1 cellular context compared by ENCODE assay signal in the genomic region with DNA sequence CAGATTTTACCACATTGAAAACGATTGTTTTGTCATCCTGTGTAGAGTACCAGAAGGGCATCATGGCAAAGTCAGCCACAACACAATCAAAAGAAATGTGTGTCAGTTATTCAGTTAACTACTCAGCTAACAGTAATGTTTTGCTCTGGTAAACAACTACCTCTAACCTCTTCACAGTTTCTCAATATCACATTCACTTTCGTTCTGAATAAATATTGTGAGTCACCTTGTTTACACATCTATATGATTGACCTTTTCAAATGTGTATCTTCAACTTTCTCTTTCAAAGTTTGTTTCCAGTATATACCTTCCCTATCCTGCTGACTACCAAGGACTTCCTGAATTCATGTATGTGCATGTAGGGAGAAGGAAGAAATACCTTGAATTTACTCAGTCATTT.
TF ChIP-seq lines count a peak whose summit lies in the region.

No MANE protein-coding gene starts in this region.

TF ChIP-seq in HepG2, 621 proteins besides CTCF, POLR2A, EP300 and RAD21 (continued from another document):
- TF ChIP-seq FOXP1 (IDR thresholded peaks at IDR 0.05), result no peak; the same call in 1 of the 2 replicates
- 0 out of 2 replicates have a peak, but pooled peaks have one; percentile 17 for TF ChIP-seq FOXP1 (CRISPR knock-in tag; IDR thresholded peaks at IDR 0.05)
- TF ChIP-seq ADNP (CRISPR knock-in tag; IDR thresholded peaks at IDR 0.05), result no peak
- no peak for TF ChIP-seq NFE2 (CRISPR knock-in tag; IDR thresholded peaks at IDR 0.05)
- TF ChIP-seq ZNF224 (CRISPR knock-in tag; IDR thresholded peaks at IDR 0.05), result no peak
- TF ChIP-seq, protein P1, sequence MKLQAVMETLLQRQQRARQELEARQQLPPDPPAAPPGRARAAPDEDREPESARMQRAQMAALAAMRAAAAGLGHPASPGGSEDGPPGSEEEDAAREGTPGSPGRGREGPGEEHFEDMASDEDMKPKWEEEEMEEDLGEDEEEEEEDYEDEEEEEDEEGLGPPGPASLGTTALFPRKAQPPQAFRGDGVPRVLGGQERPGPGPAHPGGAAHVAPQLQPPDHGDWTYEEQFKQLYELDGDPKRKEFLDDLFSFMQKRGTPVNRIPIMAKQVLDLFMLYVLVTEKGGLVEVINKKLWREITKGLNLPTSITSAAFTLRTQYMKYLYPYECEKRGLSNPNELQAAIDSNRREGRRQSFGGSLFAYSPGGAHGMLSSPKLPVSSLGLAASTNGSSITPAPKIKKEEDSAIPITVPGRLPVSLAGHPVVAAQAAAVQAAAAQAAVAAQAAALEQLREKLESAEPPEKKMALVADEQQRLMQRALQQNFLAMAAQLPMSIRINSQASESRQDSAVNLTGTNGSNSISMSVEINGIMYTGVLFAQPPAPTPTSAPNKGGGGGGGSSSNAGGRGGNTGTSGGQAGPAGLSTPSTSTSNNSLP (IDR thresholded peaks at IDR 0.05; ENCODE audit: low read depth, low read length), result peak; percentile 77
- no peak for TF ChIP-seq PAF1 (CRISPR knock-in tag; IDR thresholded peaks at IDR 0.05)
- TF ChIP-seq CEBPB (IDR thresholded peaks at IDR 0.05; ENCODE audit: borderline replicate concordance, low read depth, low read length), result 0 out of 2 replicates have a peak, but pooled peaks have one; percentile 2
- TF ChIP-seq, protein P2, sequence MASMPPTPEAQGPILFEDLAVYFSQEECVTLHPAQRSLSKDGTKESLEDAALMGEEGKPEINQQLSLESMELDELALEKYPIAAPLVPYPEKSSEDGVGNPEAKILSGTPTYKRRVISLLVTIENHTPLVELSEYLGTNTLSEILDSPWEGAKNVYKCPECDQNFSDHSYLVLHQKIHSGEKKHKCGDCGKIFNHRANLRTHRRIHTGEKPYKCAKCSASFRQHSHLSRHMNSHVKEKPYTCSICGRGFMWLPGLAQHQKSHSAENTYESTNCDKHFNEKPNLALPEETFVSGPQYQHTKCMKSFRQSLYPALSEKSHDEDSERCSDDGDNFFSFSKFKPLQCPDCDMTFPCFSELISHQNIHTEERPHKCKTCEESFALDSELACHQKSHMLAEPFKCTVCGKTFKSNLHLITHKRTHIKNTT (CRISPR knock-in tag; IDR thresholded peaks at IDR 0.05), result no peak
- TF ChIP-seq, protein P3, sequence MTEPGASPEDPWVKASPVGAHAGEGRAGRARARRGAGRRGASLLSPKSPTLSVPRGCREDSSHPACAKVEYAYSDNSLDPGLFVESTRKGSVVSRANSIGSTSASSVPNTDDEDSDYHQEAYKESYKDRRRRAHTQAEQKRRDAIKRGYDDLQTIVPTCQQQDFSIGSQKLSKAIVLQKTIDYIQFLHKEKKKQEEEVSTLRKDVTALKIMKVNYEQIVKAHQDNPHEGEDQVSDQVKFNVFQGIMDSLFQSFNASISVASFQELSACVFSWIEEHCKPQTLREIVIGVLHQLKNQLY (CRISPR knock-in tag; IDR thresholded peaks at IDR 0.05), result no peak
- peak; percentile 75 for TF ChIP-seq FOXA3 (CRISPR knock-in tag; IDR thresholded peaks at IDR 0.05)
- TF ChIP-seq TBX3 (IDR thresholded peaks at IDR 0.05; ENCODE audit: borderline replicate concordance), result 0 out of 2 replicates have a peak, but pooled peaks have one; percentile 21
- TF ChIP-seq ZNF3 (CRISPR knock-in tag; IDR thresholded peaks at IDR 0.05), result peak; percentile 97
- TF ChIP-seq, protein P4, sequence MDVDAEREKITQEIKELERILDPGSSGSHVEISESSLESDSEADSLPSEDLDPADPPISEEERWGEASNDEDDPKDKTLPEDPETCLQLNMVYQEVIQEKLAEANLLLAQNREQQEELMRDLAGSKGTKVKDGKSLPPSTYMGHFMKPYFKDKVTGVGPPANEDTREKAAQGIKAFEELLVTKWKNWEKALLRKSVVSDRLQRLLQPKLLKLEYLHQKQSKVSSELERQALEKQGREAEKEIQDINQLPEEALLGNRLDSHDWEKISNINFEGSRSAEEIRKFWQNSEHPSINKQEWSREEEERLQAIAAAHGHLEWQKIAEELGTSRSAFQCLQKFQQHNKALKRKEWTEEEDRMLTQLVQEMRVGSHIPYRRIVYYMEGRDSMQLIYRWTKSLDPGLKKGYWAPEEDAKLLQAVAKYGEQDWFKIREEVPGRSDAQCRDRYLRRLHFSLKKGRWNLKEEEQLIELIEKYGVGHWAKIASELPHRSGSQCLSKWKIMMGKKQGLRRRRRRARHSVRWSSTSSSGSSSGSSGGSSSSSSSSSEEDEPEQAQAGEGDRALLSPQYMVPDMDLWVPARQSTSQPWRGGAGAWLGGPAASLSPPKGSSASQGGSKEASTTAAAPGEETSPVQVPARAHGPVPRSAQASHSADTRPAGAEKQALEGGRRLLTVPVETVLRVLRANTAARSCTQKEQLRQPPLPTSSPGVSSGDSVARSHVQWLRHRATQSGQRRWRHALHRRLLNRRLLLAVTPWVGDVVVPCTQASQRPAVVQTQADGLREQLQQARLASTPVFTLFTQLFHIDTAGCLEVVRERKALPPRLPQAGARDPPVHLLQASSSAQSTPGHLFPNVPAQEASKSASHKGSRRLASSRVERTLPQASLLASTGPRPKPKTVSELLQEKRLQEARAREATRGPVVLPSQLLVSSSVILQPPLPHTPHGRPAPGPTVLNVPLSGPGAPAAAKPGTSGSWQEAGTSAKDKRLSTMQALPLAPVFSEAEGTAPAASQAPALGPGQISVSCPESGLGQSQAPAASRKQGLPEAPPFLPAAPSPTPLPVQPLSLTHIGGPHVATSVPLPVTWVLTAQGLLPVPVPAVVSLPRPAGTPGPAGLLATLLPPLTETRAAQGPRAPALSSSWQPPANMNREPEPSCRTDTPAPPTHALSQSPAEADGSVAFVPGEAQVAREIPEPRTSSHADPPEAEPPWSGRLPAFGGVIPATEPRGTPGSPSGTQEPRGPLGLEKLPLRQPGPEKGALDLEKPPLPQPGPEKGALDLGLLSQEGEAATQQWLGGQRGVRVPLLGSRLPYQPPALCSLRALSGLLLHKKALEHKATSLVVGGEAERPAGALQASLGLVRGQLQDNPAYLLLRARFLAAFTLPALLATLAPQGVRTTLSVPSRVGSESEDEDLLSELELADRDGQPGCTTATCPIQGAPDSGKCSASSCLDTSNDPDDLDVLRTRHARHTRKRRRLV (CRISPR knock-in tag; IDR thresholded peaks at IDR 0.05), result no peak
- TF ChIP-seq ZSCAN9 (CRISPR knock-in tag; IDR thresholded peaks at IDR 0.05; ENCODE audit: borderline replicate concordance), result no peak
- TF ChIP-seq BRD4 (CRISPR knock-in tag; IDR thresholded peaks at IDR 0.05), result no peak
- TF ChIP-seq RXRB (CRISPR knock-in tag; IDR thresholded peaks at IDR 0.05; ENCODE audit: borderline replicate concordance), result no peak
- no peak for TF ChIP-seq MAFG (CRISPR knock-in tag; IDR thresholded peaks at IDR 0.05)
